ENCODE assay signal across 21 cellular contexts in the genomic region with DNA sequence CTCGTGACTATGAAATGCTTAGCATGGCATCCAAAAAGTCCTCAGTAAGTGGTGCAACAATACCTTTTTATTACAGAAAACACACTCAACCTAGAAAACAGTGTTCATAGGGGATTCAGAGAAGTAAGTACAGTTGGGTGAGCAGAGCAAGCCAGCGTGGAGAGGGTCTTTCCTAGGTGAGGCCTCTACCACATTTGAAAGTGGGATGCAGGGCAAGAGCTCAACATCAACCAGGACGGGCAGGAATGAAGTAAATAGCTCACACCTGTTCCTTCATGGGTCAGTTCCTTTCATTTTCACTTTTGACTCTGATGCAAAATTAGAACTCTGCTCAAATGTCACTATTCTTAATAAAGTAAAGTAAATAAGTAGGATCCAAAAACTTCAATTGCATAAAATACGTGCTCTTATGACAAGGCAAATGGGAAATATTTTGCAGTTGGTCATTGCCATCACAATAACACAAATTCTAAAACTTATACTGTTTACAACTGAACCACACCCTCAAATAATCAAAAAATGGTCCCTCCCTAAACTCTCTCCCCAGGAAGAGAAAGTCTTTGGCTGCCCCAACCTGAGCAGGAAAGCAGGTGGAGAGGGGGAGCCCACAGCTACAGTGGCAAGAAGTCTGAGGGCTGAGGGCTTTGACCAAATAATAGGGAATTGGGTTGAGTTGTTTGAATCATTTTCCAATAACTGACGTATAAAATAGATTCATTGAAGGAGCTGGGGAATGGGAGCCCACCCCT. TPM values are rescaled to one million over a fixed set of nuclear protein-coding genes. Genes with fewer than 3 reads are reported as not detected.
DNase-seq lines count a peak whose midpoint lies in the region; ATAC-seq and TF ChIP-seq lines count a peak whose summit lies in the region.
"Had no signal": no experiment of that assay in that cellular context is flagged by ENCODE, and none has a peak within 500 bp of the region (broad histone marks: within the 10 kb centered on the region; RNA-seq: fewer than 3 reads in every experiment).

No MANE protein-coding gene starts in this region.

- H3K27ac Mint-ChIP-seq in activated CD4-positive, alpha-beta T cell treated with anti-CD3 and anti-CD28 coated beads, Interleukin-2, amount 10 ng/mL, durations not matched to agents 24 days and 14 days, result no peak overlapping the region
- peak overlapping the region; percentile 74 for H3K27ac Mint-ChIP-seq in activated B cell treated with CpG ODN at 0.5 μM for 24 hours
- H3K27ac Mint-ChIP-seq: stimulated activated naive CD8-positive, alpha-beta T cell treated with anti-CD3 and anti-CD28 coated beads, Interleukin-15, Interleukin-2, amounts not matched to agents 100 ng/mL and 50 ng/mL, for 24 hours had no signal

- peak; percentile 28 for ATAC-seq in activated B cell treated with CpG ODN at 0.5 μM for 24 hours (ENCODE audit: low read depth)
- no peak for ATAC-seq in GM21526 (IDR thresholded peaks at IDR 0.05; ENCODE audit: low FRiP score, unreplicated experiment)
- ATAC-seq: HCT116, pancreas had no signal

- no peaks in the 10 kb centered on the region for H3K27me3 ChIP-seq in mucosa of stomach (ENCODE audit: control insufficient read depth, insufficient read depth, low read length)
- H3K27me3 ChIP-seq: hepatocyte, pancreas had no signal

- intact Hi-C loops in activated CD4-positive, alpha-beta T cell treated with anti-CD3 and anti-CD28 coated beads, Interleukin-2, amount 10 ng/mL, durations not matched to agents 24 days and 14 days (cut with micrococcal nuclease), result no loop called here
- intact Hi-C loops in activated B cell treated with CpG ODN at 0.5 μM for 24 hours (cut with micrococcal nuclease), result no loop called here

- H3K36me3 Mint-ChIP-seq in activated CD4-positive, alpha-beta T cell treated with anti-CD3 and anti-CD28 coated beads, Interleukin-2, amount 10 ng/mL, durations not matched to agents 24 days and 14 days (ENCODE audit: low read depth), result peaks cover under 1% of the 10 kb centered on the region
- H3K36me3 Mint-ChIP-seq in activated B cell treated with CpG ODN at 0.5 μM for 24 hours (ENCODE audit: low read depth), result peaks cover 1% of the 10 kb centered on the region

- H3K4me1 Mint-ChIP-seq in activated CD4-positive, alpha-beta T cell treated with anti-CD3 and anti-CD28 coated beads, Interleukin-2, amount 10 ng/mL, durations not matched to agents 24 days and 14 days, result peaks cover 15% of the 10 kb centered on the region
- H3K4me1 Mint-ChIP-seq in activated B cell treated with CpG ODN at 0.5 μM for 24 hours, result peaks cover 20% of the 10 kb centered on the region

- H3K27me3 Mint-ChIP-seq in activated CD4-positive, alpha-beta T cell treated with anti-CD3 and anti-CD28 coated beads, Interleukin-2, amount 10 ng/mL, durations not matched to agents 24 days and 14 days, result peaks cover 5% of the 10 kb centered on the region
- H3K27me3 Mint-ChIP-seq in activated B cell treated with CpG ODN at 0.5 μM for 24 hours, result no peaks in the 10 kb centered on the region
- H3K27me3 Mint-ChIP-seq: brain had no signal

- POLR2A ChIA-PET in HEK293 (lab: Yijun Ruan, JAX), result no interaction called here
- POLR2A ChIA-PET in activated B cell treated with CpG ODN at 0.5 μM for 24 hours (lab: Charles Lee), result interaction anchor here (1.2 to 1.7 kb wide), 2 partner anchors 20 to 53 kb away, joined by 5 to 7 read pairs; partner anchors contain the start of genes CHAMP1 and UPF3A

- H3K4me3 ChIP-seq in HEK293 (ENCODE audit: low read depth, low read length) (no peak overlapping the region), mucosa of stomach (ENCODE audit: low read length) (no peak overlapping the region)
- H3K4me3 ChIP-seq: hepatocyte, pancreas, skin epidermis had no signal

- H3K9me3 Mint-ChIP-seq in activated CD4-positive, alpha-beta T cell treated with anti-CD3 and anti-CD28 coated beads, Interleukin-2, amount 10 ng/mL, durations not matched to agents 24 days and 14 days, result no peaks in the 10 kb centered on the region
- H3K9me3 Mint-ChIP-seq in activated B cell treated with CpG ODN at 0.5 μM for 24 hours, result no peaks in the 10 kb centered on the region
- H3K9me3 Mint-ChIP-seq: brain; stimulated activated naive CD8-positive, alpha-beta T cell treated with anti-CD3 and anti-CD28 coated beads, Interleukin-15, Interleukin-2, amounts not matched to agents 100 ng/mL and 50 ng/mL, for 24 hours had no signal

- TF ChIP-seq CTCF in HEK293 (tag by site-specific recombination; IDR thresholded peaks at IDR 0.05) (no peak), activated B cell treated with CpG ODN at 0.5 μM for 24 hours (IDR thresholded peaks at IDR 0.05) (no peak)

- peak overlapping the region; percentile 40 for H3K4me3 Mint-ChIP-seq in activated CD4-positive, alpha-beta T cell treated with anti-CD3 and anti-CD28 coated beads, Interleukin-2, amount 10 ng/mL, durations not matched to agents 24 days and 14 days
- peak overlapping the region; percentile 65 for H3K4me3 Mint-ChIP-seq in activated B cell treated with CpG ODN at 0.5 μM for 24 hours
- H3K4me3 Mint-ChIP-seq: brain; stimulated activated naive CD8-positive, alpha-beta T cell treated with anti-CD3 and anti-CD28 coated beads, Interleukin-15, Interleukin-2, amounts not matched to agents 100 ng/mL and 50 ng/mL, for 24 hours had no signal

- CTCF ChIA-PET in HEK293 (lab: Yijun Ruan, JAX) (interaction anchor here (1.7 kb wide), 1 partner anchor 8 kb away, joined by 4 read pairs; no protein-coding TSS in a partner anchor), activated B cell treated with CpG ODN at 0.5 μM for 24 hours (lab: Charles Lee) (no interaction called here)

- DNase-seq in activated CD4-positive, alpha-beta T cell treated with anti-CD3 and anti-CD28 coated beads, Interleukin-2, amount 10 ng/mL, durations not matched to agents 24 days and 14 days, result no peak
- no peak for DNase-seq in activated CD4-positive, alpha-beta T cell treated with anti-CD3 and anti-CD28 coated beads for 4 hours
- DNase-seq in activated B cell treated with CpG ODN at 0.5 μM for 24 hours, result no peak
- DNase-seq in stimulated activated CD4-positive, alpha-beta T cell treated with anti-CD3 and anti-CD28 coated beads, Interleukin-4, amount 100 ng/mL, for 1 hour, result no peak
- no peak for DNase-seq in HuH-7 (ENCODE audit: low spot score)
- DNase-seq: activated effector memory CD4-positive, alpha-beta T cell treated with anti-CD3 and anti-CD28 coated beads, Interleukin-2, amount 50 U/mL, for 16 hours; dermis blood vessel endothelial cell; EL; kidney glomerular epithelial cell; midbrain; NCI-H1092 treated with DMSO at 0.1 percent for 48 hours; NCI-H2171; pancreas had no signal

- H3K36me3 ChIP-seq in HEK293 (ENCODE audit: control insufficient read depth in 2 of 2, insufficient read depth in 1 of 2, low read length in 2 of 2), result no peaks in the 10 kb centered on the region
- H3K36me3 ChIP-seq in mucosa of stomach (ENCODE audit: control insufficient read depth, insufficient read depth, low read length), result no peaks in the 10 kb centered on the region
- H3K36me3 ChIP-seq: pancreas had no signal

- no peaks in the 10 kb centered on the region for H3K9me3 ChIP-seq in HEK293 (ENCODE audit: control insufficient read depth, insufficient read depth, low read depth, low read length)
- no peaks in the 10 kb centered on the region for H3K9me3 ChIP-seq in mucosa of stomach (ENCODE audit: control insufficient read depth, low read length)
- H3K9me3 ChIP-seq: pancreas had no signal

- H3K4me1 ChIP-seq in HEK293 (ENCODE audit: control insufficient read depth, insufficient read depth, low read length) (no peaks in the 10 kb centered on the region), mucosa of stomach (ENCODE audit: control insufficient read depth, insufficient read depth, low read length) (peaks cover 7% of the 10 kb centered on the region)
- H3K4me1 ChIP-seq: pancreas had no signal

- H3K27ac ChIP-seq in HEK293 (ENCODE audit: extremely low read depth, low read depth, low read length), result no peak overlapping the region
- H3K27ac ChIP-seq: hepatocyte, pancreas, skin epidermis had no signal

- H3K9ac ChIP-seq in mucosa of stomach (ENCODE audit: low read length), result peak overlapping the region; percentile 25

TF ChIP-seq in HEK293, 187 proteins besides CTCF, POLR2A, EP300 and RAD21 (continues in another document):
- no peak for TF ChIP-seq GFI1B (tag by site-specific recombination; IDR thresholded peaks at IDR 0.05)
- TF ChIP-seq, protein P1, sequence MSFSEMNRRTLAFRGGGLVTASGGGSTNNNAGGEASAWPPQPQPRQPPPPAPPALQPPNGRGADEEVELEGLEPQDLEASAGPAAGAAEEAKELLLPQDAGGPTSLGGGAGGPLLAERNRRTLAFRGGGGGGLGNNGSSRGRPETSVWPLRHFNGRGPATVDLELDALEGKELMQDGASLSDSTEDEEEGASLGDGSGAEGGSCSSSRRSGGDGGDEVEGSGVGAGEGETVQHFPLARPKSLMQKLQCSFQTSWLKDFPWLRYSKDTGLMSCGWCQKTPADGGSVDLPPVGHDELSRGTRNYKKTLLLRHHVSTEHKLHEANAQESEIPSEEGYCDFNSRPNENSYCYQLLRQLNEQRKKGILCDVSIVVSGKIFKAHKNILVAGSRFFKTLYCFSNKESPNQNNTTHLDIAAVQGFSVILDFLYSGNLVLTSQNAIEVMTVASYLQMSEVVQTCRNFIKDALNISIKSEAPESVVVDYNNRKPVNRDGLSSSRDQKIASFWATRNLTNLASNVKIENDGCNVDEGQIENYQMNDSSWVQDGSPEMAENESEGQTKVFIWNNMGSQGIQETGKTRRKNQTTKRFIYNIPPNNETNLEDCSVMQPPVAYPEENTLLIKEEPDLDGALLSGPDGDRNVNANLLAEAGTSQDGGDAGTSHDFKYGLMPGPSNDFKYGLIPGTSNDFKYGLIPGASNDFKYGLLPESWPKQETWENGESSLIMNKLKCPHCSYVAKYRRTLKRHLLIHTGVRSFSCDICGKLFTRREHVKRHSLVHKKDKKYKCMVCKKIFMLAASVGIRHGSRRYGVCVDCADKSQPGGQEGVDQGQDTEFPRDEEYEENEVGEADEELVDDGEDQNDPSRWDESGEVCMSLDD (tag by site-specific recombination; IDR thresholded peaks at IDR 0.05), result no peak

RNA-seq across cellular contexts. Expression of gene CHAMP1, which starts 20.2 kb away (rescaled TPM):
- 46.9 and 48.2 TPM in 2 replicates for total RNA-seq in activated CD4-positive, alpha-beta T cell treated with anti-CD3 and anti-CD28 coated beads, Interleukin-2, amount 10 ng/mL, durations not matched to agents 24 days and 14 days
- 30.4 and 34.8 TPM in 2 replicates for total RNA-seq in activated B cell treated with CpG ODN at 0.5 μM for 24 hours

RNA-seq across cellular contexts. Expression of gene UPF3A, which starts 53.1 kb away (rescaled TPM):
- total RNA-seq in activated CD4-positive, alpha-beta T cell treated with anti-CD3 and anti-CD28 coated beads, Interleukin-2, amount 10 ng/mL, durations not matched to agents 24 days and 14 days, result 51.4 and 52.1 TPM in 2 replicates
- total RNA-seq in activated B cell treated with CpG ODN at 0.5 μM for 24 hours, result 68.3 and 83.2 TPM in 2 replicates
